ENCODE assay signal across 1 cellular context in the genomic region with DNA sequence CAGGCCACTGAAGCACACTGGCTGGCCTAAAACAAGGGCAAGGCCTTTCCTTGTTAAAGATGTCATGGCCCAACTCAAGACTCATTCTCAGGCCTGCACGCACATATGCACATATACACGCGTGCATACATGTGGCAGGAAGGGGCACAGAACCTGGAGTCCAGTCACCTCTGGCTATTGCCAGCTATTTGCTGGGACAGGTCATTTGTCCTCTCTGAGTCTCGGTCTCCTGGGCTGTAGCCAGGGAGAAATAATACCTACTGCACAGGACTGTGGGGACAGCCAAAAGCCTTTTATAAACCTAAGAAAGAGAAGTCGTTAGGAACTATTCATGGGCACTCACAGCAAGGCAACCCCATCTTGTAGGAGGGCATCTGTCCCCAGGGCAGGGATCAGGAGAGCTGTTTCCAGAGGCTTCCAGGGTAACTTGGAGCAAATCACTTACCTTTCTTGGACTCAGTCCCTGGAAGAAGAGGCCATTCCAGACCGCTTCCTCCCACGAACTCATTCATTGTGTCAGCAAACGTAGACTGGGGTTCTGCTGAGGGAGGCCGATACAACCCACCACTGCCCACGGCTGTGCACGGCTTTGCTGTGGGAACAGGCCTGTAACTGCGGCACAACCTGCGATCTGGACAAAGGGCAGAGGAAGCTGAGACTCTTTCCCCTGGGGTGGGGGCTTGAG.
TF ChIP-seq lines count a peak whose summit lies in the region.

No MANE protein-coding gene starts in this region.

TF ChIP-seq in H1, 55 proteins besides CTCF, POLR2A, EP300 and RAD21:
- TF ChIP-seq, protein P1, sequence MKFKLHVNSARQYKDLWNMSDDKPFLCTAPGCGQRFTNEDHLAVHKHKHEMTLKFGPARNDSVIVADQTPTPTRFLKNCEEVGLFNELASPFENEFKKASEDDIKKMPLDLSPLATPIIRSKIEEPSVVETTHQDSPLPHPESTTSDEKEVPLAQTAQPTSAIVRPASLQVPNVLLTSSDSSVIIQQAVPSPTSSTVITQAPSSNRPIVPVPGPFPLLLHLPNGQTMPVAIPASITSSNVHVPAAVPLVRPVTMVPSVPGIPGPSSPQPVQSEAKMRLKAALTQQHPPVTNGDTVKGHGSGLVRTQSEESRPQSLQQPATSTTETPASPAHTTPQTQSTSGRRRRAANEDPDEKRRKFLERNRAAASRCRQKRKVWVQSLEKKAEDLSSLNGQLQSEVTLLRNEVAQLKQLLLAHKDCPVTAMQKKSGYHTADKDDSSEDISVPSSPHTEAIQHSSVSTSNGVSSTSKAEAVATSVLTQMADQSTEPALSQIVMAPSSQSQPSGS (IDR thresholded peaks at IDR 0.05; ENCODE audit: low read length) = no peak
- no peak for TF ChIP-seq BRCA1 (IDR thresholded peaks at IDR 0.05; ENCODE audit: low read depth, low read length)
- no peak for TF ChIP-seq BCL11A (IDR thresholded peaks at IDR 0.05; ENCODE audit: low read depth in 2 of 2, low read length in 2 of 2)
- TF ChIP-seq KDM4A (IDR thresholded peaks at IDR 0.05; ENCODE audit: low read depth, low read length, severe bottlenecking) = no peak
- no peak for TF ChIP-seq BACH1 (IDR thresholded peaks at IDR 0.05; ENCODE audit: low read length)
- TF ChIP-seq YY1 (IDR thresholded peaks at IDR 0.05; ENCODE audit: low read depth, low read length) = no peak
- no peak for TF ChIP-seq FOSL1 (IDR thresholded peaks at IDR 0.05; ENCODE audit: insufficient read depth, low read depth, low read length)
- TF ChIP-seq, protein P2, sequence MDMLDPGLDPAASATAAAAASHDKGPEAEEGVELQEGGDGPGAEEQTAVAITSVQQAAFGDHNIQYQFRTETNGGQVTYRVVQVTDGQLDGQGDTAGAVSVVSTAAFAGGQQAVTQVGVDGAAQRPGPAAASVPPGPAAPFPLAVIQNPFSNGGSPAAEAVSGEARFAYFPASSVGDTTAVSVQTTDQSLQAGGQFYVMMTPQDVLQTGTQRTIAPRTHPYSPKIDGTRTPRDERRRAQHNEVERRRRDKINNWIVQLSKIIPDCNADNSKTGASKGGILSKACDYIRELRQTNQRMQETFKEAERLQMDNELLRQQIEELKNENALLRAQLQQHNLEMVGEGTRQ (IDR thresholded peaks at IDR 0.05; ENCODE audit: low read length) = no peak
- TF ChIP-seq NANOG (IDR thresholded peaks at IDR 0.05; ENCODE audit: insufficient read depth, low read depth, low read length, poor library complexity, severe bottlenecking) = no peak
- no peak for TF ChIP-seq CTBP2 (IDR thresholded peaks at IDR 0.05; ENCODE audit: borderline replicate concordance, insufficient read depth, insufficient read length, low read length)
- no peak for TF ChIP-seq EGR1 (IDR thresholded peaks at IDR 0.05; ENCODE audit: borderline replicate concordance, low read depth, low read length)
- no peak for TF ChIP-seq ASH2L (IDR thresholded peaks at IDR 0.05; ENCODE audit: low read length)
- no peak for TF ChIP-seq SAP30 (IDR thresholded peaks at IDR 0.05; ENCODE audit: insufficient read depth, insufficient replicate concordance, low read length)
